17 cellular contexts compared by ENCODE assay signal in the genomic region with DNA sequence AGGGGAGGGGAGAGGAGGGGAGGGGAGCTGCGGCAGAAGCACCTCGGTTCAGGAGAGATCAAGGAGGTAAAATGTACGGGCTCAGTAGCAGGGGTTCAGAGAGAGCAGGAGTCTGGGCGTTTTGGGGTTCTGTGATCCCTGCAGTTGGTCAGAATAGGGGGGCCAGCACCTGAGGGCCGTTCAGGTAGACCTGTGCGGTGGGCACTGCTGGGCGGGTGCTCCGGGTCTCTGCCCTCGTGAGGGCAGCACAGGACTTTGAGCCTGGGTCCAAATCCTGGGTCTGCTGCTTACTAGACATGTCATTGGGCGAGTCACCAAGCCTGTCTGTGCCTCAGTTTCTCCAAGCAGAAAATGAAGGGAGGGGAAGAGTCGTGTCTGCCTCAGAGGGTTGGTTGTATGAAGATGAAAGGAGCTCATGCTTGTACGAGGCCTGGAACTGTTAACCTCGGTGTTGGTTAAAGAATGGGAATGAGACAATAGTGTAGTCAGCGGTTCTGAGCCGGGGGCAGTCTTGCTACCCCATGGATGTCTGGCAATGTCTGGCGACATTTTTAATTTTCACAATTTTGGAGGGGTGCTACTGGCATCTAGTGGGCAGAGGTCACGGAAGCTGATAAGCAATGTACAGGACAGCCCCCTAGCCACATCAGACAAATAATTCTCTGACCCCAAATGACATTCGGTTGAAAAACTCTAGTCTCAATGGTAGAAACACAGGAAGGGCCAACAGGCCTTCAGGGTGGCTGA. TPM values are rescaled to one million over a fixed set of nuclear protein-coding genes. Genes with fewer than 3 reads are reported as not detected.
DNase-seq lines count a peak whose midpoint lies in the region; ATAC-seq, FAIRE-seq and TF ChIP-seq lines count a peak whose summit lies in the region.
"Had no signal": no experiment of that assay in that cellular context is flagged by ENCODE, and none has a peak within 500 bp of the region (broad histone marks: within the 10 kb centered on the region; RNA-seq: fewer than 3 reads in every experiment).

No MANE protein-coding gene starts in this region.

- 0 out of 2 replicates have a peak, but pooled peaks have one; percentile 6 for TF ChIP-seq CTCF in OCI-LY3 (IDR thresholded peaks at IDR 0.05; ENCODE audit: low read depth, low read length)

- H3K27ac ChIP-seq in OCI-LY3 (ENCODE audit: low read length): no peak overlapping the region
- H3K27ac ChIP-seq: C4-2B had no signal

- DNase-seq in T-helper 1 cell: no peak
- DNase-seq in islet precursor cell: peak; percentile 43
- peak; percentile 35 for DNase-seq in sciatic nerve (ENCODE audit: low spot score)
- DNase-seq in 8988T: no peak
- DNase-seq in OCI-M2 (lab: John Stamatoyannopoulos, UW; ENCODE audit: unreplicated experiment): no peak
- no peak for DNase-seq in urothelium cell line (ENCODE audit: low spot score)
- DNase-seq: EL, KBM-7, NCI-H1092, NCI-H1694 treated with DMSO at 0.1 percent for 48 hours, NCI-H69 had no signal

- H3K9me3 ChIP-seq in OCI-LY3 (ENCODE audit: insufficient read depth, low read length): no peaks in the 10 kb centered on the region

- H3K9ac ChIP-seq in OCI-LY3 (ENCODE audit: low read length): no peak overlapping the region

- no peaks in the 10 kb centered on the region for H3K27me3 ChIP-seq in OCI-LY3 (ENCODE audit: low read depth, low read length)

- no peaks in the 10 kb centered on the region for H3K4me1 ChIP-seq in OCI-LY3 (ENCODE audit: low read length)

- no peak overlapping the region for H3K4me3 ChIP-seq in OCI-LY3 (ENCODE audit: low read length)

- no peaks in the 10 kb centered on the region for H3K4me1 Mint-ChIP-seq in T-helper 1 cell treated with Interleukin-12 subunit alpha and Interleukin-12 subunit beta and Interleukin-4 antibody, amounts not matched to agents 30 μg/mL and 1 μg/mL, for 36 hours (ENCODE audit: low read depth)

- H3K27ac Mint-ChIP-seq in T-helper 1 cell treated with Interleukin-12 subunit alpha and Interleukin-12 subunit beta and Interleukin-4 antibody, amounts not matched to agents 30 μg/mL and 1 μg/mL, for 36 hours: peak overlapping the region; percentile 20

- H3K36me3 Mint-ChIP-seq in T-helper 1 cell treated with Interleukin-12 subunit alpha and Interleukin-12 subunit beta and Interleukin-4 antibody, amounts not matched to agents 30 μg/mL and 1 μg/mL, for 36 hours (ENCODE audit: low read depth): peaks cover 5% of the 10 kb centered on the region

- no peaks in the 10 kb centered on the region for H3K27me3 Mint-ChIP-seq in T-helper 1 cell treated with Interleukin-12 subunit alpha and Interleukin-12 subunit beta and Interleukin-4 antibody, amounts not matched to agents 30 μg/mL and 1 μg/mL, for 36 hours (ENCODE audit: low read depth)

- no peaks in the 10 kb centered on the region for H3K79me2 ChIP-seq in OCI-LY3 (ENCODE audit: low read length)

- H4K20me1 ChIP-seq in OCI-LY3 (ENCODE audit: insufficient read depth, low read length): no peaks in the 10 kb centered on the region

- H3K9me3 Mint-ChIP-seq in T-helper 1 cell treated with Interleukin-12 subunit alpha and Interleukin-12 subunit beta and Interleukin-4 antibody, amounts not matched to agents 30 μg/mL and 1 μg/mL, for 36 hours: peaks cover 10% of the 10 kb centered on the region

- no peak for FAIRE-seq in urothelium cell line (lab: Jason Lieb, UNC)
- FAIRE-seq: H1 had no signal

- H3K4me2 ChIP-seq in OCI-LY3 (ENCODE audit: low read length): no peak overlapping the region

- H3K4me3 Mint-ChIP-seq in T-helper 1 cell treated with Interleukin-12 subunit alpha and Interleukin-12 subunit beta and Interleukin-4 antibody, amounts not matched to agents 30 μg/mL and 1 μg/mL, for 36 hours: no peak overlapping the region

- no peak for ATAC-seq in sciatic nerve

- peaks cover 4% of the 10 kb centered on the region for H3K36me3 ChIP-seq in OCI-LY3 (replicated peaks; ENCODE audit: low read depth, low read length)

- H2AFZ ChIP-seq in OCI-LY3 (ENCODE audit: low read depth, low read length): no peak overlapping the region

- intact Hi-C loops in sciatic nerve (cut with DNase I): no loop called here

RNA-seq across cellular contexts. Expression of a gene that starts 35.4 kb away (rescaled TPM):
- total RNA-seq in sciatic nerve: not detected
- total RNA-seq: A172, H1, M059J had no signal

Comparison
In these comparisons a context has a peak if more than half of its experiments do, and no peak if none do; other contexts are left out.
1. DNase-seq: peak in islet precursor cell (single experiment) and sciatic nerve (single experiment); none in T-helper 1 cell (0 of 5), 8988T (single experiment), OCI-M2 (single experiment) and urothelium cell line (single experiment).